In genomic region chr5:74579215-74579614, GRCh38 we compare ENCODE assay signal across 9 cellular contexts.
DNase-seq lines count a peak whose midpoint lies in the region; ATAC-seq lines count a peak whose summit lies in the region.
"Had no signal": no experiment of that assay in that cellular context is flagged by ENCODE, and none has a peak within 500 bp of the region (broad histone marks: within the 10 kb centered on the region; RNA-seq: fewer than 3 reads in every experiment).

No MANE protein-coding gene starts in this region.

- H3K4me1 Mint-ChIP-seq in effector memory CD8-positive, alpha-beta T cell (ENCODE audit: low read depth in 2 of 2), result peaks cover 25% of the 10 kb centered on the region in 2 donors

- H3K36me3 Mint-ChIP-seq in effector memory CD8-positive, alpha-beta T cell (ENCODE audit: insufficient read depth), result peaks cover 4% of the 10 kb centered on the region

- DNase-seq in effector memory CD8-positive, alpha-beta T cell, result peak; percentile 39 to 48 (median 40)
- DNase-seq in left cardiac atrium, result no peak
- no peak for DNase-seq in DMS79 treated with DMSO at 0.1 percent for 48 hours (lab: John Stamatoyannopoulos, UW)
- DNase-seq in left ventricle myocardium superior, result no peak
- no peak for DNase-seq in effector CD8-positive, alpha-beta T cell (lab: John Stamatoyannopoulos, UW)

- peak overlapping the region; percentile 66 to 67 for H3K4me3 Mint-ChIP-seq in effector memory CD8-positive, alpha-beta T cell

- peak overlapping the region; percentile 92 to 93 for H3K27ac Mint-ChIP-seq in effector memory CD8-positive, alpha-beta T cell

- no peaks in the 10 kb centered on the region for H3K9me3 Mint-ChIP-seq in effector memory CD8-positive, alpha-beta T cell

- intact Hi-C loops in left cardiac atrium (cut with DNase I) (loop anchor here in 1 of 2 donors (5.0 kb wide), 1 partner anchor 63 kb away; the partner anchor contains the start of gene ENC1), left ventricle myocardium superior (cut with micrococcal nuclease) (no loop called here)

- H3K27me3 Mint-ChIP-seq in effector memory CD8-positive, alpha-beta T cell, result no peaks in the 10 kb centered on the region

- peak; percentile 66 for ATAC-seq in GM18868 (IDR thresholded peaks at IDR 0.05; ENCODE audit: unreplicated experiment)
- ATAC-seq in HG03095 (IDR thresholded peaks at IDR 0.05; ENCODE audit: unreplicated experiment), result peak; percentile 56
- ATAC-seq in activated CD4-positive, CD25-positive, alpha-beta regulatory T cell treated with anti-CD3 and anti-CD28 coated beads, Interleukin-2, amount 50 U/mL, for 24 hours, result peak; percentile 57 to 64
- ATAC-seq in effector memory CD8-positive, alpha-beta T cell (replicated peaks), result peak; percentile 92
- no peak for ATAC-seq in left cardiac atrium
- ATAC-seq in left ventricle myocardium superior, result no peak
- ATAC-seq: HCT116 had no signal

Comparison
In these comparisons a context has a peak if more than half of its experiments do, and no peak if none do; other contexts are left out.
1. ATAC-seq: peak in GM18868 (single experiment), HG03095 (single experiment), activated CD4-positive, CD25-positive, alpha-beta regulatory T cell treated with anti-CD3 and anti-CD28 coated beads, Interleukin-2, amount 50 U/mL, for 24 hours (2 of 2) and effector memory CD8-positive, alpha-beta T cell (single experiment); none in left cardiac atrium (0 of 2) and left ventricle myocardium superior (single experiment).
2. DNase-seq: peak in effector memory CD8-positive, alpha-beta T cell (3 of 3); none in left cardiac atrium (single experiment), DMS79 treated with DMSO at 0.1 percent for 48 hours (single experiment), left ventricle myocardium superior (single experiment) and effector CD8-positive, alpha-beta T cell (single experiment).